Comparison of ENCODE assay signal across 15 cellular contexts in genomic region chr11:8059571-8060011, GRCh38. TPM values are rescaled to one million over a fixed set of nuclear protein-coding genes. Genes with fewer than 3 reads are reported as not detected.
DNase-seq lines count a peak whose midpoint lies in the region; ATAC-seq and TF ChIP-seq lines count a peak whose summit lies in the region.
"Had no signal": no experiment of that assay in that cellular context is flagged by ENCODE, and none has a peak within 500 bp of the region (broad histone marks: within the 10 kb centered on the region; RNA-seq: fewer than 3 reads in every experiment).

No MANE protein-coding gene starts in this region.

- H3K14ac ChIP-seq in IMR-90 (replicated peaks; ENCODE audit: low read depth, low read length): no peak overlapping the region

- H3K23ac ChIP-seq in IMR-90 (ENCODE audit: low read depth, low read length): no peak overlapping the region

- TF ChIP-seq CTCF in IMR-90 (conservative IDR thresholded peaks at IDR 0.05; ENCODE audit: low read depth, low read length) (no peak), sigmoid colon (IDR thresholded peaks at IDR 0.05) (no peak)

- no peak overlapping the region for H4K8ac ChIP-seq in IMR-90 (ENCODE audit: low read depth in 2 of 2, low read length in 2 of 2)

- no TSS peak for BruUV-seq in IMR-90 (replicated peaks; lab: Mats Ljungman, UMichigan)

- H3K27me3 ChIP-seq in IMR-90 (ENCODE audit: control insufficient read depth, insufficient read depth, low read length) (no peaks in the 10 kb centered on the region; the same call in 1 of the 2 replicates), sigmoid colon (no peaks in the 10 kb centered on the region)

- POLR2A ChIA-PET in IMR-90 (lab: Charles Lee; ENCODE audit: unreplicated experiment) (no interaction called here), HEK293T (lab: Yijun Ruan, JAX) (no interaction called here)

- peaks cover 17% of the 10 kb centered on the region for H3K9me1 ChIP-seq in IMR-90 (ENCODE audit: insufficient read depth, low read length)

- TF ChIP-seq RAD21 in IMR-90 (IDR thresholded peaks at IDR 0.05; ENCODE audit: low read length): no peak

- 64% methylated on average over 10 of the region's 10 CpGs; no CpG with 5 or more reads in 1 of the 2 experiments for WGBS in IMR-90 (ENCODE audit: extremely low coverage in 2 of 2, insufficient read length in 1 of 2), 2 experiments
- 52 to 57% methylated on average over 10 of the region's 10 CpGs for WGBS in sigmoid colon, 2 donors

- H2AK9ac ChIP-seq in IMR-90 (replicated peaks; ENCODE audit: low read depth, low read length, poor library complexity): no peak overlapping the region

- no peak overlapping the region for H2BK5ac ChIP-seq in IMR-90 (ENCODE audit: low read depth, low read length, poor library complexity, severe bottlenecking)

- H2AK5ac ChIP-seq in IMR-90 (ENCODE audit: low read depth, low read length): no peak overlapping the region

- H3K36me3 ChIP-seq in IMR-90 (ENCODE audit: control insufficient read depth, insufficient read depth, low read length): no peaks in the 10 kb centered on the region
- no peaks in the 10 kb centered on the region for H3K36me3 ChIP-seq in sigmoid colon
- H3K36me3 ChIP-seq: HAP-1 had no signal

- intact Hi-C loops in IMR-90 (cut with micrococcal nuclease) (no loop called here), sigmoid colon (cut with DNase I) (no loop called here)

- no peak overlapping the region for H3K4me2 ChIP-seq in IMR-90 (ENCODE audit: low read depth, low read length)

- TF ChIP-seq EP300 in sigmoid colon (IDR thresholded peaks at IDR 0.05): no peak

- CTCF ChIA-PET in IMR-90 (lab: Yijun Ruan, JAX) (no interaction called here), HEK293T (lab: Yijun Ruan, JAX) (no interaction called here)

- H4K20me1 ChIP-seq in IMR-90 (ENCODE audit: insufficient read depth, low read length): no peaks in the 10 kb centered on the region

- H4K91ac ChIP-seq in IMR-90 (ENCODE audit: insufficient read depth, low read depth, low read length): no peak overlapping the region

- TF ChIP-seq POLR2A in IMR-90 (IDR thresholded peaks at IDR 0.05; ENCODE audit: low read depth, low read length) (no peak), sigmoid colon (IDR thresholded peaks at IDR 0.05) (no peak)

- dilution Hi-C loops in IMR-90 (cut with HindIII; ENCODE audit: low sequenced_read_pairs, unreplicated experiment): no loop called here

- in situ Hi-C loops in IMR-90 (cut with MboI; ENCODE audit: low sequenced_read_pairs): no loop called here

- H3K27ac ChIP-seq in IMR-90 (ENCODE audit: insufficient read depth, low read length) (no peak overlapping the region), angular gyrus (ENCODE audit: low read depth, low read length) (peak overlapping the region; percentile 27), sigmoid colon (peak overlapping the region in 1 of 4 donors; percentile 15)

- no peak for ATAC-seq in IMR-90 (ENCODE audit: low read depth)
- no peak for ATAC-seq in GM21381 (IDR thresholded peaks at IDR 0.05; ENCODE audit: unreplicated experiment)
- ATAC-seq: left lobe of liver had no signal

- no peak overlapping the region for H2BK15ac ChIP-seq in IMR-90 (ENCODE audit: low read depth, low read length)

- H3K56ac ChIP-seq in IMR-90 (ENCODE audit: extremely low read depth, insufficient read depth, low read length): no peak overlapping the region

- H2BK20ac ChIP-seq in IMR-90 (ENCODE audit: low read depth, low read length): no peak overlapping the region

- H3K9me3 ChIP-seq in IMR-90 (ENCODE audit: control insufficient read depth, insufficient read depth, low read length) (no peaks in the 10 kb centered on the region), sigmoid colon (no peaks in the 10 kb centered on the region)
- H3K9me3 ChIP-seq: HAP-1 had no signal

- DNase-seq in IMR-90 (no peak), left kidney (ENCODE audit: low read depth, low spot score) (peak; percentile 65), sigmoid colon (peak; percentile 67), activated T-cell treated with anti-CD3 and anti-CD28 coated beads for 4 hours (no peak), HEK293T (ENCODE audit: extremely low spot score) (no peak), middle frontal gyrus (ENCODE audit: extremely low spot score, low spot score) (no peak)
- DNase-seq: activated CD4-positive, alpha-beta T cell treated with anti-CD3 and anti-CD28 coated beads, Interleukin-2, amount 50 U/mL, for 4 hours; activated gamma-delta T cell treated with Interleukin-2 at 50 U/mL for 16 hours; CD4-positive, CD25-positive, alpha-beta regulatory T cell; MV-4-11; T-helper 9 cell had no signal

- H4K5ac ChIP-seq in IMR-90 (ENCODE audit: low read depth, low read length): no peak overlapping the region

- H2AFZ ChIP-seq in IMR-90 (replicated peaks; ENCODE audit: low read length, poor library complexity): peak overlapping the region; percentile 24

- no peak overlapping the region for H3K4ac ChIP-seq in IMR-90 (ENCODE audit: low read depth, low read length)

- H3K18ac ChIP-seq in IMR-90 (ENCODE audit: low read depth, low read length): no peak overlapping the region

- no peak overlapping the region for H2BK120ac ChIP-seq in IMR-90 (ENCODE audit: low read depth, low read length)

- no peak overlapping the region for H3K4me3 ChIP-seq in IMR-90 (ENCODE audit: insufficient read depth, low read depth, low read length)
- H3K4me3 ChIP-seq in sigmoid colon: no peak overlapping the region
- H3K4me3 ChIP-seq: HAP-1 had no signal

- H3K9ac ChIP-seq in IMR-90 (ENCODE audit: low read depth, low read length): no peak overlapping the region

- peaks cover 10% of the 10 kb centered on the region for H3K4me1 ChIP-seq in IMR-90 (ENCODE audit: control insufficient read depth, insufficient read depth, low read length)
- H3K4me1 ChIP-seq in sigmoid colon: peaks cover 0 to 60% (median 47%) of the 10 kb centered on the region in 4 donors
- H3K4me1 ChIP-seq: HAP-1 had no signal

- no peaks in the 10 kb centered on the region for H3K79me1 ChIP-seq in IMR-90 (ENCODE audit: low read depth in 1 of 2, low read length in 2 of 2)

TF ChIP-seq in IMR-90, 13 proteins besides CTCF, POLR2A, EP300 and RAD21 (continues in another document):
- TF ChIP-seq RFX5 (IDR thresholded peaks at IDR 0.05; ENCODE audit: low read depth, low read length) (no peak), MAFK (IDR thresholded peaks at IDR 0.05; ENCODE audit: low read depth, low read length) (no peak), CEBPB (IDR thresholded peaks at IDR 0.05; ENCODE audit: low read depth, low read length) (no peak), MXI1 (IDR thresholded peaks at IDR 0.05; ENCODE audit: borderline replicate concordance, low read depth, low read length) (no peak), FOS (IDR thresholded peaks at IDR 0.05; ENCODE audit: low read depth, low read length) (no peak), SMC3 (IDR thresholded peaks at IDR 0.05; ENCODE audit: low read depth, low read length) (no peak), RCOR1 (IDR thresholded peaks at IDR 0.05; ENCODE audit: insufficient replicate concordance, low read length) (no peak), CHD1 (IDR thresholded peaks at IDR 0.05; ENCODE audit: low read depth, low read length) (no peak), ELK1 (IDR thresholded peaks at IDR 0.05; ENCODE audit: borderline replicate concordance, low read depth, low read length) (no peak), MAZ (IDR thresholded peaks at IDR 0.05; ENCODE audit: borderline replicate concordance, low read depth, low read length) (no peak), BHLHE40 (IDR thresholded peaks at IDR 0.05; ENCODE audit: low read depth, low read length) (no peak)

TF ChIP-seq in HEK293T, 16 proteins besides CTCF, POLR2A, EP300 and RAD21:
- no peak for TF ChIP-seq FOXK2 (IDR thresholded peaks at IDR 0.05)
- TF ChIP-seq FOXA1 (IDR thresholded peaks at IDR 0.05): no peak
- TF ChIP-seq CTBP1 (IDR thresholded peaks at IDR 0.05; ENCODE audit: borderline replicate concordance): no peak
- TF ChIP-seq ELF4 (IDR thresholded peaks at IDR 0.05): no peak
- TF ChIP-seq SP1 (IDR thresholded peaks at IDR 0.05): no peak
- TF ChIP-seq HDGF (IDR thresholded peaks at IDR 0.05; ENCODE audit: borderline replicate concordance): no peak
- no peak for TF ChIP-seq ZNF384 (IDR thresholded peaks at IDR 0.05)
- no peak for TF ChIP-seq NFRKB (IDR thresholded peaks at IDR 0.05)

RNA-seq across cellular contexts. Expression of gene TUB, which starts 21.4 kb away (rescaled TPM):
- total RNA-seq in IMR-90 (2012; rRNA removed): 10.8 and 12.9 TPM in 2 replicates
- 11.5 and 11.8 TPM in 2 replicates for polyA plus RNA-seq in IMR-90 (2012; rRNA removed)
- polyA plus RNA-seq in IMR-90 (2012; cell fraction: cytosol; rRNA removed): 4.6 and 7.4 TPM in 2 replicates
- polyA plus RNA-seq in IMR-90 (2012; cell fraction: nucleus; rRNA removed; ENCODE audit: low replicate concordance): 20.6 and 35.3 TPM in 2 replicates
- total RNA-seq in sigmoid colon: 10 to 100 TPM in 2 of 4 donors, 1 to 10 TPM in 2; 6.7 to 18.3 (median 11.6) TPM
- 1 to 10 TPM in 2 of 3 donors, under 1 TPM in 1; 0.23 to 1.8 (median 1.8) TPM for polyA plus RNA-seq in sigmoid colon

Comparison
In these comparisons a context has a peak if more than half of its experiments do, and no peak if none do; other contexts are left out.
1. DNase-seq: peak in left kidney (single experiment) and sigmoid colon (single experiment); none in IMR-90 (single experiment), activated T-cell treated with anti-CD3 and anti-CD28 coated beads for 4 hours (single experiment), HEK293T (single experiment) and middle frontal gyrus (single experiment).